In genomic region chr9:82209797-82210470, GRCh38 we compare ENCODE assay signal across 22 cellular contexts.
DNase-seq lines count a peak whose midpoint lies in the region; ATAC-seq and TF ChIP-seq lines count a peak whose summit lies in the region.
"Had no signal": no experiment of that assay in that cellular context is flagged by ENCODE, and none has a peak within 500 bp of the region (broad histone marks: within the 10 kb centered on the region; RNA-seq: fewer than 3 reads in every experiment).

No MANE protein-coding gene starts in this region.

- intact Hi-C loops in MCF 10A (cut with micrococcal nuclease) (no loop called here), breast epithelium (cut with DNase I; ENCODE audit: low total_unique reads) (loop anchor here (5.0 kb wide), 1 partner anchor 838 kb away; no protein-coding TSS in a partner anchor), OCI-LY7 (cut with micrococcal nuclease; ENCODE audit: unreplicated experiment) (no loop called here)

- CTCF ChIA-PET in MCF 10A (lab: Yijun Ruan, JAX) (interaction anchor here (0.6 to 1.6 kb wide), 2 partner anchors 131 to 397 kb away, joined by 3 to 7 read pairs; no protein-coding TSS in a partner anchor), OCI-LY7 (lab: Charles Lee; ENCODE audit: unreplicated experiment) (interaction anchor here (1.0 kb wide), 1 partner anchor 14 kb away, joined by 4 read pairs; no protein-coding TSS in a partner anchor)

- H3K27ac ChIP-seq in breast epithelium: no peak overlapping the region
- peak overlapping the region; percentile 14 for H3K27ac ChIP-seq in OCI-LY7 (ENCODE audit: low read depth, low read length, poor library complexity, severe bottlenecking)
- no peak overlapping the region for H3K27ac ChIP-seq in effector memory CD4-positive, alpha-beta T cell (ENCODE audit: insufficient read depth, low read length, poor library complexity, severe bottlenecking)
- H3K27ac ChIP-seq: 22Rv1, SJSA1, spleen had no signal

- TF ChIP-seq CTCF in MCF 10A (IDR thresholded peaks at IDR 0.05; ENCODE audit: unreplicated experiment): no peak
- no peak for TF ChIP-seq CTCF in breast epithelium (IDR thresholded peaks at IDR 0.05)
- TF ChIP-seq CTCF in OCI-LY7 (conservative IDR thresholded peaks at IDR 0.05; ENCODE audit: low read length): peak; percentile 41; the same call in 1 of the 2 replicates

- H3K4me3 ChIP-seq in breast epithelium (no peak overlapping the region), OCI-LY7 (ENCODE audit: low read depth, low read length, poor library complexity, severe bottlenecking) (no peak overlapping the region)
- H3K4me3 ChIP-seq in effector memory CD4-positive, alpha-beta T cell (ENCODE audit: insufficient read depth, low read depth, low read length, poor library complexity, severe bottlenecking): no peak overlapping the region
- H3K4me3 ChIP-seq: SJSA1, spleen had no signal

- H3K4me1 Mint-ChIP-seq in MCF 10A (ENCODE audit: insufficient read depth, unreplicated experiment): peaks cover 26% of the 10 kb centered on the region
- peaks cover 18 to 41% of the 10 kb centered on the region in 2 donors for H3K4me1 Mint-ChIP-seq in stimulated activated naive B cell treated with anti-CD40 and anti-IgM and Interleukin-4, amounts not matched to agents 10 μg/mL and 1 μg/mL and 100 μg/mL, for 72 hours
- H3K4me1 Mint-ChIP-seq: activated naive CD4-positive, alpha-beta T cell treated with anti-CD3 and anti-CD28 coated beads, Interleukin-2, amount 50 U/mL, for 24 hours had no signal

- H3K36me3 Mint-ChIP-seq in MCF 10A (ENCODE audit: insufficient read depth, unreplicated experiment): no peaks in the 10 kb centered on the region
- peaks cover 11 to 17% of the 10 kb centered on the region in 2 donors for H3K36me3 Mint-ChIP-seq in stimulated activated naive B cell treated with anti-CD40 and anti-IgM and Interleukin-4, amounts not matched to agents 10 μg/mL and 1 μg/mL and 100 μg/mL, for 72 hours
- H3K36me3 Mint-ChIP-seq: activated naive CD4-positive, alpha-beta T cell treated with anti-CD3 and anti-CD28 coated beads, Interleukin-2, amount 50 U/mL, for 24 hours; WTC11 had no signal

- H3K9me3 Mint-ChIP-seq in MCF 10A (ENCODE audit: unreplicated experiment): peaks cover 13% of the 10 kb centered on the region
- H3K9me3 Mint-ChIP-seq in stimulated activated naive B cell treated with anti-CD40 and anti-IgM and Interleukin-4, amounts not matched to agents 10 μg/mL and 1 μg/mL and 100 μg/mL, for 72 hours: peaks cover 12 to 13% of the 10 kb centered on the region in 2 donors

- H3K27ac Mint-ChIP-seq in MCF 10A (ENCODE audit: low read depth, unreplicated experiment): no peak overlapping the region
- no peak overlapping the region for H3K27ac Mint-ChIP-seq in stimulated activated naive B cell treated with anti-CD40 and anti-IgM and Interleukin-4, amounts not matched to agents 10 μg/mL and 1 μg/mL and 100 μg/mL, for 72 hours
- H3K27ac Mint-ChIP-seq: activated CD8-positive, alpha-beta T cell treated with anti-CD3 and anti-CD28 coated beads, Interleukin-2, amount 10 ng/mL, durations not matched to agents 7 days and 5 days; activated naive CD4-positive, alpha-beta T cell treated with anti-CD3 and anti-CD28 coated beads, Interleukin-2, amount 50 U/mL, for 24 hours; H9; WTC11 had no signal

- DNase-seq in MCF 10A (ENCODE audit: unreplicated experiment) (peak; percentile 6), breast epithelium (ENCODE audit: low spot score in 2 of 2) (no peak), OCI-LY7 (ENCODE audit: low spot score) (peak; percentile 79), HPDE6-E6E7 (ENCODE audit: extremely low spot score) (no peak)
- DNase-seq in stimulated activated naive B cell treated with anti-CD40 and anti-IgM and Interleukin-4, amounts not matched to agents 10 μg/mL and 1 μg/mL and 100 μg/mL, for 72 hours: peak; percentile 7
- DNase-seq in effector memory CD4-positive, alpha-beta T cell: no peak
- DNase-seq: activated CD8-positive, alpha-beta T cell treated with anti-CD3 and anti-CD28 coated beads, Interleukin-2, amount 10 ng/mL, durations not matched to agents 7 days and 5 days; activated T-cell treated with anti-CD3 and anti-CD28 coated beads, Interleukin-2, amount 50 U/mL, for 48 hours; AML-193; Calu3; H9; left ventricle myocardium superior; NCI-H1436; NCI-H526 treated with DMSO at 0.1 percent for 48 hours; spleen; substantia nigra had no signal

- no peaks in the 10 kb centered on the region for H3K36me3 ChIP-seq in breast epithelium
- H3K36me3 ChIP-seq in OCI-LY7 (ENCODE audit: insufficient read depth, low read length): peaks cover 5% of the 10 kb centered on the region; the same call in 1 of the 2 replicates
- H3K36me3 ChIP-seq in effector memory CD4-positive, alpha-beta T cell (ENCODE audit: control insufficient read depth, insufficient read depth, low read length): no peaks in the 10 kb centered on the region
- H3K36me3 ChIP-seq: SJSA1, spleen had no signal

- H3K9me2 ChIP-seq in OCI-LY7 (ENCODE audit: insufficient read depth, low read length): no peaks in the 10 kb centered on the region

- H4K20me1 ChIP-seq in OCI-LY7 (ENCODE audit: insufficient read depth, low read length): no peaks in the 10 kb centered on the region

- ATAC-seq in HG03095 (IDR thresholded peaks at IDR 0.05; ENCODE audit: unreplicated experiment): peak; percentile 58
- ATAC-seq in stimulated activated naive B cell treated with anti-CD40 and anti-IgM and Interleukin-4, amounts not matched to agents 10 μg/mL and 1 μg/mL and 100 μg/mL, for 72 hours (replicated peaks): peak; percentile 99
- ATAC-seq in GM18517 (IDR thresholded peaks at IDR 0.05; ENCODE audit: unreplicated experiment): no peak
- ATAC-seq: activated CD8-positive, alpha-beta T cell treated with anti-CD3 and anti-CD28 coated beads, Interleukin-2, amount 10 ng/mL, durations not matched to agents 7 days and 5 days; left ventricle myocardium superior; WTC11 had no signal

- H3K4me1 ChIP-seq in breast epithelium (no peaks in the 10 kb centered on the region), OCI-LY7 (ENCODE audit: insufficient read depth, low read length, poor library complexity, severe bottlenecking) (peaks cover 33% of the 10 kb centered on the region)
- no peaks in the 10 kb centered on the region for H3K4me1 ChIP-seq in effector memory CD4-positive, alpha-beta T cell (ENCODE audit: control insufficient read depth, insufficient read depth, low read length, poor library complexity, severe bottlenecking)
- H3K4me1 ChIP-seq: SJSA1, spleen had no signal

- no peaks in the 10 kb centered on the region for H3K79me2 ChIP-seq in OCI-LY7 (ENCODE audit: insufficient read depth, low read depth, low read length)

- no peak overlapping the region for H3K4me3 Mint-ChIP-seq in MCF 10A (ENCODE audit: unreplicated experiment)
- peak overlapping the region in 1 of 2 donors; percentile 15 for H3K4me3 Mint-ChIP-seq in stimulated activated naive B cell treated with anti-CD40 and anti-IgM and Interleukin-4, amounts not matched to agents 10 μg/mL and 1 μg/mL and 100 μg/mL, for 72 hours
- H3K4me3 Mint-ChIP-seq: activated CD8-positive, alpha-beta T cell treated with anti-CD3 and anti-CD28 coated beads, Interleukin-2, amount 10 ng/mL, durations not matched to agents 7 days and 5 days; activated naive CD4-positive, alpha-beta T cell treated with anti-CD3 and anti-CD28 coated beads, Interleukin-2, amount 50 U/mL, for 24 hours; H9; WTC11 had no signal

- H3K27me3 ChIP-seq in breast epithelium: no peaks in the 10 kb centered on the region
- H3K27me3 ChIP-seq in effector memory CD4-positive, alpha-beta T cell (replicated peaks; ENCODE audit: control insufficient read depth, insufficient read depth, low read length, poor library complexity, severe bottlenecking): no peaks in the 10 kb centered on the region
- H3K27me3 ChIP-seq: SJSA1, spleen had no signal

- POLR2A ChIA-PET in MCF 10A (lab: Yijun Ruan, JAX) (no interaction called here), OCI-LY7 (lab: Charles Lee) (interaction anchor here (1.1 to 1.9 kb wide), 2 partner anchors 9 to 24 kb away, joined by 3 to 6 read pairs; no protein-coding TSS in a partner anchor)

- peaks cover 0 to 9% of the 10 kb centered on the region in 2 donors for H3K9me3 ChIP-seq in breast epithelium
- peaks cover 23% of the 10 kb centered on the region; the same call in 1 of the 2 replicates for H3K9me3 ChIP-seq in OCI-LY7 (ENCODE audit: low read length)
- no peaks in the 10 kb centered on the region for H3K9me3 ChIP-seq in effector memory CD4-positive, alpha-beta T cell (ENCODE audit: control insufficient read depth, low read length)
- H3K9me3 ChIP-seq: SJSA1 had no signal

- no peak overlapping the region; the same call in 1 of the 2 replicates for H2AFZ ChIP-seq in OCI-LY7 (ENCODE audit: low read length)

- H3K27me3 Mint-ChIP-seq in MCF 10A (ENCODE audit: insufficient read depth, unreplicated experiment): no peaks in the 10 kb centered on the region
- no peaks in the 10 kb centered on the region for H3K27me3 Mint-ChIP-seq in stimulated activated naive B cell treated with anti-CD40 and anti-IgM and Interleukin-4, amounts not matched to agents 10 μg/mL and 1 μg/mL and 100 μg/mL, for 72 hours
- H3K27me3 Mint-ChIP-seq: activated naive CD4-positive, alpha-beta T cell treated with anti-CD3 and anti-CD28 coated beads, Interleukin-2, amount 50 U/mL, for 24 hours had no signal

- H3K4me2 ChIP-seq in OCI-LY7 (ENCODE audit: low read length): peak overlapping the region; percentile 9; the same call in 1 of the 2 replicates

- no TSS peak for BruUV-seq in MCF 10A (replicated peaks; lab: Mats Ljungman, UMichigan)
- no TSS peak for BruUV-seq in OCI-LY7 (replicated peaks; lab: Mats Ljungman, UMichigan)

- no peak for TF ChIP-seq POLR2A in breast epithelium (IDR thresholded peaks at IDR 0.05)

Comparison
In these comparisons a context has a peak if more than half of its experiments do, and no peak if none do; other contexts are left out.
1. DNase-seq: peak in MCF 10A (single experiment), OCI-LY7 (single experiment) and stimulated activated naive B cell treated with anti-CD40 and anti-IgM and Interleukin-4, amounts not matched to agents 10 μg/mL and 1 μg/mL and 100 μg/mL, for 72 hours (single experiment); none in breast epithelium (0 of 2), effector memory CD4-positive, alpha-beta T cell (0 of 3) and HPDE6-E6E7 (single experiment).